ENCODE assay signal across 9 cellular contexts in the genomic region with DNA sequence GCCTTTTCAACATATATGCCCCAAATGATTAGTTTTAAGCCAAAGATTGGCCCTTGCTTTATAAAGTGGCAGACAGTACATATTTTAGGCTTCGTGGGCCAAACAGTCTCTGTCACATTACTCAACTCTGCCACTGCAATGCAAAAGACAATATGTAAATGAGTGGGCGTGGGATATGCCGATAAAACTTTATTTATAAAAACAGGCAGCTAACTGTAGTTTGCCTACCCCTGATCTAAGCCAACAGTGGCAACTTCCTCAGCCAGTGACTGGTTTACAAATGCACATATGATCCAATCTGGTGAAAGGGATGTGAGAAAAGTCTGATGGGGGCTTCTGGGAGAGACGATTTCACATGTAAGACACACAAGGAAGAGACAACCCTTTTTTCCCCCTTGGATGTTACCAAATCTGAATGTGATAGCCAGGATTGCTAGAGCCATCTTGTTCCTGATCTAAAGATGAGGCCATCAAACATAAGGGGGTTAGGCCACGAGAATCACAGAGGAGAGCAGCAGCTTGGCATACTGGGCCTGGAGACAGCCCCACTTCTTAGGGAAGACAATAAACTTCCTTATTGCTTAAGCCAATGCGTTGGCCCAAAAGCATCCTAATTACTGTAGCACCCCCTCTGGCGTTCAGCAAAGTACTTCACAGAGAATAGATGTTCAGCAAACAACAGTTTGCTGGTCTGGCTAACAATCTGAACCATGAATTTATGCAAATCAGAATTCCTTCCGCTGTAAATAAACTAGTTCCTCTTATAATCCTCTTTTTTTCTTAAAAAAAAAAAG.
A peak's percentile ranks its signal among the peaks of the same experiment; 100 is the strongest.
DNase-seq lines count a peak whose midpoint lies in the region; ATAC-seq and TF ChIP-seq lines count a peak whose summit lies in the region.
"Had no signal": no experiment of that assay in that cellular context is flagged by ENCODE, and none has a peak within 500 bp of the region (broad histone marks: within the 10 kb centered on the region; RNA-seq: fewer than 3 reads in every experiment).

No MANE protein-coding gene starts in this region.

- H3K27me3 ChIP-seq in osteoblast (ENCODE audit: insufficient read depth, low read length), result peaks cover 3% of the 10 kb centered on the region

- peak; percentile 43 for TF ChIP-seq CTCF in GM10266 (IDR thresholded peaks at IDR 0.05; ENCODE audit: control insufficient read depth, insufficient read depth, low read depth, missing control alignments)
- TF ChIP-seq CTCF in osteoblast (IDR thresholded peaks at IDR 0.05; ENCODE audit: extremely low read depth, low read depth, low read length), result peak; percentile 52

- H3K4me3 ChIP-seq in osteoblast (ENCODE audit: insufficient read depth, low read length), result no peak overlapping the region

- DNase-seq in GM10266 (ENCODE audit: extremely low spot score) (peak; percentile 24), NCI-H1048 (lab: John Stamatoyannopoulos, UW) (peak; percentile 12), osteoblast (ENCODE audit: insufficient read length, low spot score, missing footprints) (no peak), DMS153 treated with DMSO at 0.1 percent for 48 hours (lab: John Stamatoyannopoulos, UW; ENCODE audit: unreplicated experiment) (no peak)
- peak; percentile 10 to 17 (median 16) for DNase-seq in effector memory CD8-positive, alpha-beta T cell
- no peak for DNase-seq in stimulated activated CD4-positive, alpha-beta T cell treated with anti-CD3 and anti-CD28 coated beads, Interleukin-1b, Interleukin-23, amount 100 ng/mL, for 48 hours
- no peak for DNase-seq in NK-92 treated with Interleukin-12 subunit alpha and Interleukin-12 subunit beta, amount 100 ng/mL, for 24 hours (lab: John Stamatoyannopoulos, UW)

- no peaks in the 10 kb centered on the region for H3K9me3 ChIP-seq in osteoblast (ENCODE audit: low read depth, low read length)

- peaks cover 0 to 3% of the 10 kb centered on the region in 2 donors for H3K4me1 Mint-ChIP-seq in effector memory CD8-positive, alpha-beta T cell (ENCODE audit: low read depth in 2 of 2)

- H3K36me3 Mint-ChIP-seq in effector memory CD8-positive, alpha-beta T cell (ENCODE audit: insufficient read depth), result no peaks in the 10 kb centered on the region

- no peaks in the 10 kb centered on the region for H3K36me3 ChIP-seq in osteoblast (ENCODE audit: insufficient read depth, low read length)

- H3K79me2 ChIP-seq in osteoblast (ENCODE audit: insufficient read depth, low read length), result no peaks in the 10 kb centered on the region

- H3K27me3 Mint-ChIP-seq in effector memory CD8-positive, alpha-beta T cell, result peaks cover 20 to 33% of the 10 kb centered on the region in 2 donors

- peak; percentile 41 for ATAC-seq in effector memory CD8-positive, alpha-beta T cell (replicated peaks)
- no peak for ATAC-seq in GM19324 (IDR thresholded peaks at IDR 0.05; ENCODE audit: low FRiP score, unreplicated experiment)

- no peaks in the 10 kb centered on the region for H3K9me3 Mint-ChIP-seq in effector memory CD8-positive, alpha-beta T cell

- H4K20me1 ChIP-seq in osteoblast (ENCODE audit: insufficient read depth, low read length), result no peaks in the 10 kb centered on the region

- peaks cover 12% of the 10 kb centered on the region for H3K4me1 ChIP-seq in osteoblast (ENCODE audit: insufficient read depth, low read length)

- no peak overlapping the region for H3K27ac ChIP-seq in osteoblast (ENCODE audit: low read depth, low read length)
- H3K27ac ChIP-seq: KMS-11 had no signal

- H3K27ac Mint-ChIP-seq in effector memory CD8-positive, alpha-beta T cell, result no peak overlapping the region

- H3K4me3 Mint-ChIP-seq in effector memory CD8-positive, alpha-beta T cell, result no peak overlapping the region

- H3K4me2 ChIP-seq in osteoblast (ENCODE audit: insufficient read depth, low read length), result no peak overlapping the region
- H3K4me2 ChIP-seq: KMS-11 had no signal

- peak overlapping the region; percentile 23 for H2AFZ ChIP-seq in osteoblast (ENCODE audit: low read length)

Comparison
In these comparisons a context has a peak if more than half of its experiments do, and no peak if none do; other contexts are left out.
1. DNase-seq: peak in GM10266 (single experiment), NCI-H1048 (single experiment) and effector memory CD8-positive, alpha-beta T cell (3 of 3); none in osteoblast (single experiment), stimulated activated CD4-positive, alpha-beta T cell treated with anti-CD3 and anti-CD28 coated beads, Interleukin-1b, Interleukin-23, amount 100 ng/mL, for 48 hours (single experiment), DMS153 treated with DMSO at 0.1 percent for 48 hours (single experiment) and NK-92 treated with Interleukin-12 subunit alpha and Interleukin-12 subunit beta, amount 100 ng/mL, for 24 hours (single experiment).